ENCODE assay signal across 11 cellular contexts in genomic region chr14:102622262-102622885, GRCh38. TPM values are rescaled to one million over a fixed set of nuclear protein-coding genes. Genes with fewer than 3 reads are reported as not detected.
DNase-seq lines count a peak whose midpoint lies in the region; ATAC-seq and TF ChIP-seq lines count a peak whose summit lies in the region.
"Had no signal": no experiment of that assay in that cellular context is flagged by ENCODE, and none has a peak within 500 bp of the region (broad histone marks: within the 10 kb centered on the region; RNA-seq: fewer than 3 reads in every experiment).

No MANE protein-coding gene starts in this region.

- no peaks in the 10 kb centered on the region for H3K9me3 ChIP-seq in BLaER1
- H3K9me3 ChIP-seq in T-helper 17 cell (ENCODE audit: control insufficient read depth, low read length, poor library complexity, severe bottlenecking) = no peaks in the 10 kb centered on the region
- H3K9me3 ChIP-seq in suprapubic skin = no peaks in the 10 kb centered on the region

- H3K4me3 Mint-ChIP-seq in T-helper 17 cell = peak overlapping the region; percentile 89

- H3K36me3 ChIP-seq in BLaER1 = peaks cover 81% of the 10 kb centered on the region
- H3K36me3 ChIP-seq in mesendoderm (ENCODE audit: control insufficient read depth, insufficient read depth, low read length) = no peaks in the 10 kb centered on the region
- no peaks in the 10 kb centered on the region for H3K36me3 ChIP-seq in suprapubic skin

- H3K27me3 ChIP-seq in BLaER1 = no peaks in the 10 kb centered on the region
- H3K27me3 ChIP-seq in mesendoderm (ENCODE audit: insufficient read depth, low read length, poor library complexity) = no peaks in the 10 kb centered on the region
- H3K27me3 ChIP-seq in suprapubic skin = no peaks in the 10 kb centered on the region

- H3K18ac ChIP-seq in mesendoderm (ENCODE audit: low read length) = no peak overlapping the region

- peaks cover 21% of the 10 kb centered on the region for H3K79me1 ChIP-seq in mesendoderm (ENCODE audit: low read length)

- TF ChIP-seq EP300 in suprapubic skin (IDR thresholded peaks at IDR 0.05) = no peak

- H3K9ac ChIP-seq in BLaER1 (no peak overlapping the region), mesendoderm (ENCODE audit: low read length) (no peak overlapping the region)

- in situ Hi-C loops in GM13977 (cut with MboI; ENCODE audit: low pct_unique_long_range_greater_than_20kb, low sequenced_read_pairs, unreplicated experiment) = no loop called here

- H2BK15ac ChIP-seq in mesendoderm (replicated peaks; ENCODE audit: low read depth) = no peak overlapping the region

- H3K4me1 Mint-ChIP-seq in T-helper 17 cell = peaks cover 46% of the 10 kb centered on the region

- TF ChIP-seq POLR2A in suprapubic skin (IDR thresholded peaks at IDR 0.05) = no peak

- H3K4me3 ChIP-seq in BLaER1 (no peak overlapping the region), mesendoderm (ENCODE audit: low read length) (no peak overlapping the region), suprapubic skin (no peak overlapping the region)
- H3K4me3 ChIP-seq: PC-9 had no signal

- no peak overlapping the region for H2BK120ac ChIP-seq in mesendoderm (ENCODE audit: low read depth, low read length)

- H3K23ac ChIP-seq in mesendoderm (ENCODE audit: low read length) = no peak overlapping the region

- H3K56ac ChIP-seq in mesendoderm (ENCODE audit: low read length) = no peak overlapping the region

- H3K79me2 ChIP-seq in mesendoderm (ENCODE audit: control insufficient read depth, insufficient read depth, low read length) = peaks cover 69% of the 10 kb centered on the region

- H3K4ac ChIP-seq in mesendoderm (ENCODE audit: low read depth, low read length) = no peak overlapping the region

- H4K8ac ChIP-seq in mesendoderm (ENCODE audit: low read depth, low read length) = no peak overlapping the region

- H3K27ac ChIP-seq in BLaER1 (peak overlapping the region; percentile 10; the same call in 1 of the 2 replicates), mesendoderm (ENCODE audit: low read depth, low read length) (no peak overlapping the region), suprapubic skin (no peak overlapping the region)

- no peaks in the 10 kb centered on the region for H3K27me3 Mint-ChIP-seq in T-helper 17 cell

- DNase-seq in DMS 273 treated with DMSO at 0.1 percent for 48 hours (lab: John Stamatoyannopoulos, UW) (peak; percentile 13), T-helper 17 cell (no peak), mesendoderm (peak; percentile 46), GM13977 (ENCODE audit: low spot score) (no peak), suprapubic skin (ENCODE audit: low spot score in 2 of 2) (no peak)
- DNase-seq: NCI-H146, PC-9, T-helper 9 cell had no signal

- no peak overlapping the region for H2AK5ac ChIP-seq in mesendoderm (ENCODE audit: low read length)

- H3K4me2 ChIP-seq in BLaER1 (0 out of 2 replicates have a peak overlapping the region, but pooled peaks have one; percentile 16), mesendoderm (ENCODE audit: low read length) (no peak overlapping the region)
- H3K4me2 ChIP-seq: PC-9 had no signal

- TF ChIP-seq CTCF in GM13977 (IDR thresholded peaks at IDR 0.05; ENCODE audit: extremely low read depth, insufficient read depth, missing control alignments) (no peak), suprapubic skin (IDR thresholded peaks at IDR 0.05) (no peak)

- peaks cover 11% of the 10 kb centered on the region for H3K36me3 Mint-ChIP-seq in T-helper 17 cell (ENCODE audit: low read depth)

- no CpG with 5 or more reads among the region's 10 CpGs for WGBS in mesendoderm (ENCODE audit: extremely low coverage, insufficient coverage, low lambda C conversion rate)
- 68% methylated on average over 10 of the region's 10 CpGs for WGBS in suprapubic skin

- peak overlapping the region; percentile 89 for H3K27ac Mint-ChIP-seq in T-helper 17 cell

- no peak overlapping the region for H2BK5ac ChIP-seq in mesendoderm (ENCODE audit: low read length)

- ATAC-seq in T-helper 17 cell (peak; percentile 57), HG03571 (IDR thresholded peaks at IDR 0.05; ENCODE audit: unreplicated experiment) (no peak)
- ATAC-seq: left lobe of liver had no signal

- H4K20me1 ChIP-seq in BLaER1 = peaks cover 100% of the 10 kb centered on the region

- H4K5ac ChIP-seq in mesendoderm (ENCODE audit: low read length) = no peak overlapping the region

- H3K4me1 ChIP-seq in BLaER1 (peaks cover 75% of the 10 kb centered on the region), mesendoderm (ENCODE audit: control insufficient read depth, low read depth, low read length) (no peaks in the 10 kb centered on the region), suprapubic skin (peaks cover 5% of the 10 kb centered on the region)

RNA-seq across cellular contexts. Expression of gene RCOR1, which starts 29.9 kb away (rescaled TPM):
- total RNA-seq in T-helper 17 cell = 10 to 100 TPM; 17.9 to 33.5 TPM
- 13.9 TPM for polyA plus RNA-seq in mesendoderm (2013, experiment 1 of 2)
- 14.4 TPM for polyA plus RNA-seq in mesendoderm (2013, experiment 2 of 2)
- total RNA-seq in suprapubic skin = 10 to 100 TPM; 20.6 to 27.7 (median 24.8) TPM

Comparison
In these comparisons a context has a peak if more than half of its experiments do, and no peak if none do; other contexts are left out.
1. DNase-seq: peak in DMS 273 treated with DMSO at 0.1 percent for 48 hours (single experiment) and mesendoderm (single experiment); none in T-helper 17 cell (0 of 3), GM13977 (single experiment) and suprapubic skin (0 of 2).